9 cellular contexts compared by ENCODE assay signal in genomic region chr3:121995190-121996137, GRCh38. TPM values are rescaled to one million over a fixed set of nuclear protein-coding genes. Genes with fewer than 3 reads are reported as not detected.
DNase-seq lines count a peak whose midpoint lies in the region; ATAC-seq and TF ChIP-seq lines count a peak whose summit lies in the region.
"Had no signal": no experiment of that assay in that cellular context is flagged by ENCODE, and none has a peak within 500 bp of the region (broad histone marks: within the 10 kb centered on the region; RNA-seq: fewer than 3 reads in every experiment).

No MANE protein-coding gene starts in this region.

- DNase-seq in NCI-H524 (lab: John Stamatoyannopoulos, UW) (peak; percentile 23 to 58), NCI-H524 treated with DMSO at 0.1 percent for 48 hours (lab: John Stamatoyannopoulos, UW) (no peak), H4 (ENCODE audit: low spot score) (peak; percentile 89), NCI-H1694 treated with DMSO at 0.1 percent for 48 hours (lab: John Stamatoyannopoulos, UW) (peak; percentile 26), foreskin keratinocyte (peak; percentile 87 to 92), osteoblast (ENCODE audit: insufficient read length, low spot score, missing footprints) (peak; percentile 92)
- DNase-seq in activated CD4-positive, alpha-beta T cell treated with anti-CD3 and anti-CD28 coated beads, Interleukin-2, amount 10 ng/mL, durations not matched to agents 7 days and 5 days = peak; percentile 23
- no peak for DNase-seq in effector CD8-positive, alpha-beta T cell (lab: John Stamatoyannopoulos, UW)

- no peak overlapping the region for H3K4me2 ChIP-seq in osteoblast (ENCODE audit: insufficient read depth, low read length)

- peak overlapping the region; percentile 34 for H3K27ac Mint-ChIP-seq in activated CD4-positive, alpha-beta T cell treated with anti-CD3 and anti-CD28 coated beads, Interleukin-2, amount 10 ng/mL, durations not matched to agents 7 days and 5 days
- H3K27ac Mint-ChIP-seq: mesothelial cell of epicardium had no signal

- H3K4me3 ChIP-seq in osteoblast (ENCODE audit: insufficient read depth, low read length) = no peak overlapping the region

- H3K4me3 Mint-ChIP-seq in activated CD4-positive, alpha-beta T cell treated with anti-CD3 and anti-CD28 coated beads, Interleukin-2, amount 10 ng/mL, durations not matched to agents 7 days and 5 days = no peak overlapping the region
- H3K4me3 Mint-ChIP-seq: mesothelial cell of epicardium had no signal

- H3K27me3 ChIP-seq in foreskin keratinocyte (no peaks in the 10 kb centered on the region), osteoblast (ENCODE audit: insufficient read depth, low read length) (no peaks in the 10 kb centered on the region)

- CTCF ChIA-PET in activated CD4-positive, alpha-beta T cell treated with anti-CD3 and anti-CD28 coated beads, Interleukin-2, amount 10 ng/mL, durations not matched to agents 7 days and 5 days (lab: Charles Lee) = interaction anchor here (0.5 to 1.7 kb wide), 10 partner anchors 9 to 237 kb away, joined by 3 to 7 read pairs (median 3); no protein-coding TSS in a partner anchor

- peaks cover 30% of the 10 kb centered on the region for H3K4me1 Mint-ChIP-seq in activated CD4-positive, alpha-beta T cell treated with anti-CD3 and anti-CD28 coated beads, Interleukin-2, amount 10 ng/mL, durations not matched to agents 7 days and 5 days

- no peaks in the 10 kb centered on the region for H3K27me3 Mint-ChIP-seq in activated CD4-positive, alpha-beta T cell treated with anti-CD3 and anti-CD28 coated beads, Interleukin-2, amount 10 ng/mL, durations not matched to agents 7 days and 5 days

- H3K79me2 ChIP-seq in osteoblast (ENCODE audit: insufficient read depth, low read length) = no peaks in the 10 kb centered on the region

- H3K27ac ChIP-seq in foreskin keratinocyte (peak overlapping the region; percentile 70), osteoblast (ENCODE audit: low read depth, low read length) (peak overlapping the region; percentile 78)

- peaks cover 29% of the 10 kb centered on the region for H3K4me1 ChIP-seq in foreskin keratinocyte
- peaks cover 24% of the 10 kb centered on the region for H3K4me1 ChIP-seq in osteoblast (ENCODE audit: insufficient read depth, low read length)

- H3K36me3 Mint-ChIP-seq in activated CD4-positive, alpha-beta T cell treated with anti-CD3 and anti-CD28 coated beads, Interleukin-2, amount 10 ng/mL, durations not matched to agents 7 days and 5 days (ENCODE audit: low read depth) = no peaks in the 10 kb centered on the region
- H3K36me3 Mint-ChIP-seq: mesothelial cell of epicardium had no signal

- ATAC-seq in foreskin keratinocyte = peak; percentile 99

- H3K9me3 ChIP-seq in osteoblast (ENCODE audit: low read depth, low read length) = no peaks in the 10 kb centered on the region

- H3K36me3 ChIP-seq in osteoblast (ENCODE audit: insufficient read depth, low read length) = no peaks in the 10 kb centered on the region

- no peaks in the 10 kb centered on the region for H4K20me1 ChIP-seq in osteoblast (ENCODE audit: insufficient read depth, low read length)

- peak; percentile 92 for TF ChIP-seq CTCF in foreskin keratinocyte (conservative IDR thresholded peaks at IDR 0.05)
- TF ChIP-seq CTCF in osteoblast (IDR thresholded peaks at IDR 0.05; ENCODE audit: extremely low read depth, low read depth, low read length) = peak; percentile 49

- POLR2A ChIA-PET in activated CD4-positive, alpha-beta T cell treated with anti-CD3 and anti-CD28 coated beads, Interleukin-2, amount 10 ng/mL, durations not matched to agents 7 days and 5 days (lab: Charles Lee) = no interaction called here

- no peaks in the 10 kb centered on the region for H3K9me3 Mint-ChIP-seq in activated CD4-positive, alpha-beta T cell treated with anti-CD3 and anti-CD28 coated beads, Interleukin-2, amount 10 ng/mL, durations not matched to agents 7 days and 5 days
- H3K9me3 Mint-ChIP-seq: mesothelial cell of epicardium had no signal

- H2AFZ ChIP-seq in osteoblast (ENCODE audit: low read length) = peak overlapping the region; percentile 98

RNA-seq across cellular contexts. Expression of gene ILDR1, which starts 26.6 kb away (rescaled TPM):
- total RNA-seq in H4 (2014; rRNA removed; shearing (Covaris generic)) = not detected in 2 replicates
- total RNA-seq in activated CD4-positive, alpha-beta T cell treated with anti-CD3 and anti-CD28 coated beads, Interleukin-2, amount 10 ng/mL, durations not matched to agents 7 days and 5 days = under 1 TPM in 1 of 2 experiments, not detected in 1; 0.17 TPM
- total RNA-seq in foreskin keratinocyte = 0.07 TPM in 1 of 2 replicates, not detected in the other
- 0.02 TPM in 1 of 2 replicates, not detected in the other for polyA plus RNA-seq in foreskin keratinocyte
- total RNA-seq in osteoblast = not detected in 2 replicates

RNA-seq across cellular contexts. Expression of gene CD86, which starts 59.7 kb away (rescaled TPM):
- total RNA-seq in H4 (2014; rRNA removed; shearing (Covaris generic)) = 0.39 and 1.6 TPM in 2 replicates
- 1 to 10 TPM; 1.9 to 2.5 TPM for total RNA-seq in activated CD4-positive, alpha-beta T cell treated with anti-CD3 and anti-CD28 coated beads, Interleukin-2, amount 10 ng/mL, durations not matched to agents 7 days and 5 days
- total RNA-seq in foreskin keratinocyte = 0.49 and 0.92 TPM in 2 replicates
- 0.61 and 0.68 TPM in 2 replicates for polyA plus RNA-seq in foreskin keratinocyte
- 0.29 TPM in 1 of 2 replicates, not detected in the other for total RNA-seq in osteoblast

Comparison
In these comparisons a context has a peak if more than half of its experiments do, and no peak if none do; other contexts are left out.
1. DNase-seq: peak in NCI-H524 (2 of 2), H4 (single experiment), NCI-H1694 treated with DMSO at 0.1 percent for 48 hours (single experiment), activated CD4-positive, alpha-beta T cell treated with anti-CD3 and anti-CD28 coated beads, Interleukin-2, amount 10 ng/mL, durations not matched to agents 7 days and 5 days (single experiment), foreskin keratinocyte (2 of 2) and osteoblast (single experiment); none in NCI-H524 treated with DMSO at 0.1 percent for 48 hours (single experiment) and effector CD8-positive, alpha-beta T cell (single experiment).